Comparison of ENCODE assay signal across 26 cellular contexts in the genomic region with DNA sequence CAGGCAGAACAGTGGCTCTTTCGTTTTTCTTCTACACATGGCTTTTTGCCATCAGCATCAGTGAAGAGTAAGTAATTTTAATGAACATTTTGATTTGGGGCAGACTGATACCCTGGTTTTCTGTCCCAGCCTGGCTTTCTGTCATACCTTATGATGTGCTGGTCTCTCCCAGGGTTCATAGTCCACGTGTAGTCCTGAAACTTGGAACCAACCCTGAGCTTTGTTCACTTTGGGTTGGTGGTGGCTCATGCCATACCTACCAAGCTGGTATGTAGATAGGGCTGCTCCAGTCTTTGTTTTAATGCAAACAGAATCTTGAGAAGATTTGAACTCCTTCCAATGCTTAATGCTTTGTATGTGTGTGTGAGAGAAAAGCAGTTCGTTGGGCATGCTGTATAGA. TPM values are rescaled to one million over a fixed set of nuclear protein-coding genes. Genes with fewer than 3 reads are reported as not detected.
A peak's percentile ranks its signal among the peaks of the same experiment; 100 is the strongest.
DNase-seq lines count a peak whose midpoint lies in the region; ATAC-seq, FAIRE-seq and TF ChIP-seq lines count a peak whose summit lies in the region.
"Had no signal": no experiment of that assay in that cellular context is flagged by ENCODE, and none has a peak within 500 bp of the region (broad histone marks: within the 10 kb centered on the region; RNA-seq: fewer than 3 reads in every experiment).

No MANE protein-coding gene starts in this region.

- H3K27ac Mint-ChIP-seq in endodermal cell (peak overlapping the region; percentile 31), neural progenitor cell (no peak overlapping the region)
- H3K27ac Mint-ChIP-seq: CD14-positive monocyte; CD4-positive, alpha-beta T cell; CD8-positive, alpha-beta memory T cell had no signal

- H3K9me3 ChIP-seq in endodermal cell (ENCODE audit: control insufficient read depth, low read length) (no peaks in the 10 kb centered on the region), liver (ENCODE audit: control insufficient read depth in 4 of 4, low read length in 3 of 4) (no peaks in the 10 kb centered on the region), small intestine (ENCODE audit: control insufficient read depth, low read depth) (no peaks in the 10 kb centered on the region), left lung (no peaks in the 10 kb centered on the region), neural progenitor cell (ENCODE audit: low read depth) (no peaks in the 10 kb centered on the region)
- H3K9me3 ChIP-seq: A549; BE2C; BLaER1 treated with 17β-estradiol and CSF1 and Interleukin-3, amounts not matched to agents 10 nM and 100 nM had no signal

- H3K4me1 Mint-ChIP-seq in endodermal cell (peaks cover 9% of the 10 kb centered on the region), neural progenitor cell (peaks cover 9% of the 10 kb centered on the region)

- TF ChIP-seq CTCF in endodermal cell (conservative IDR thresholded peaks at IDR 0.05): no peak
- TF ChIP-seq CTCF in liver (IDR thresholded peaks at IDR 0.05; ENCODE audit: low read depth, low read length, missing input control): no peak
- TF ChIP-seq CTCF in left lung (IDR thresholded peaks at IDR 0.05): no peak
- TF ChIP-seq CTCF in neural progenitor cell (IDR thresholded peaks at IDR 0.05): no peak

- H3K27me3 ChIP-seq in endodermal cell (ENCODE audit: control insufficient read depth, insufficient read depth, low read length, poor library complexity, severe bottlenecking) (no peaks in the 10 kb centered on the region), liver (ENCODE audit: control insufficient read depth in 4 of 4, insufficient read depth in 4 of 4, low read length in 3 of 4) (no peaks in the 10 kb centered on the region), small intestine (ENCODE audit: control insufficient read depth in 2 of 2, insufficient read depth in 2 of 2, low read length in 2 of 2) (no peaks in the 10 kb centered on the region), left lung (no peaks in the 10 kb centered on the region), neural progenitor cell (no peaks in the 10 kb centered on the region)
- H3K27me3 ChIP-seq: BE2C; BLaER1 treated with 17β-estradiol and CSF1 and Interleukin-3, amounts not matched to agents 10 nM and 100 nM had no signal

- H3K36me3 Mint-ChIP-seq in endodermal cell (ENCODE audit: low read depth) (peaks cover 37% of the 10 kb centered on the region), neural progenitor cell (peaks cover 9% of the 10 kb centered on the region)

- no peak overlapping the region for H3K4me2 ChIP-seq in neural progenitor cell
- H3K4me2 ChIP-seq: A549; BLaER1 treated with 17β-estradiol and CSF1 and Interleukin-3, amounts not matched to agents 10 nM and 100 nM had no signal

- H3K36me3 ChIP-seq in endodermal cell (ENCODE audit: control insufficient read depth, insufficient read depth, low read length) (peaks cover 59% of the 10 kb centered on the region), liver (ENCODE audit: control insufficient read depth in 4 of 4, insufficient read depth in 3 of 4, low read depth in 1 of 4, low read length in 3 of 4) (peaks cover 5 to 32% (median 20%) of the 10 kb centered on the region in 4 donors), small intestine (ENCODE audit: control insufficient read depth in 2 of 2, insufficient read depth in 2 of 2, low read length in 2 of 2) (peaks cover 4% of the 10 kb centered on the region in 2 donors), left lung (peaks cover 0 to 67% of the 10 kb centered on the region in 2 donors), neural progenitor cell (peaks cover 7% of the 10 kb centered on the region)

- no peak overlapping the region for H3K9ac ChIP-seq in endodermal cell (ENCODE audit: extremely low read depth, low read length, poor library complexity, severe bottlenecking)
- H3K9ac ChIP-seq in liver (ENCODE audit: low read depth in 1 of 2, low read length in 2 of 2): no peak overlapping the region
- H3K9ac ChIP-seq in neural progenitor cell: no peak overlapping the region
- H3K9ac ChIP-seq: GM23248 had no signal

- peaks cover 71% of the 10 kb centered on the region for H3K79me2 ChIP-seq in neural progenitor cell (ENCODE audit: low read depth)

- H3K9me3 Mint-ChIP-seq in endodermal cell (no peaks in the 10 kb centered on the region), neural progenitor cell (no peaks in the 10 kb centered on the region)
- H3K9me3 Mint-ChIP-seq: CD14-positive monocyte; CD4-positive, alpha-beta T cell; CD8-positive, alpha-beta memory T cell had no signal

- intact Hi-C loops in left lung (cut with DNase I): no loop called here

- TF ChIP-seq RAD21 in liver (IDR thresholded peaks at IDR 0.05): no peak

- no peak overlapping the region for H3K4me3 Mint-ChIP-seq in endodermal cell
- H3K4me3 Mint-ChIP-seq in neural progenitor cell: no peak overlapping the region
- H3K4me3 Mint-ChIP-seq: CD14-positive monocyte; CD4-positive, alpha-beta T cell had no signal

- no peak for DNase-seq in endodermal cell
- peak; percentile 29 for DNase-seq in small intestine
- no peak for DNase-seq in left lung
- no peak for DNase-seq in neural progenitor cell (ENCODE audit: low spot score)
- DNase-seq: 8988T; ACHN; AML-193; BE2C; CD4-positive, alpha-beta T cell; CD8-positive, alpha-beta memory T cell; DMS 273 treated with DMSO at 0.1 percent for 48 hours; DMS79; EL; GDM1; GM23248; H7; HCEC 1CT had no signal

- 88 to 100% methylated on average over 2 to 3 of the region's 3 CpGs for WGBS in endodermal cell (ENCODE audit: insufficient coverage in 1 of 2, insufficient read length in 1 of 2), 2 experiments
- WGBS in liver: 64% methylated on average over 3 of the region's 3 CpGs
- 61 to 72% (median 69%) methylated on average over 3 of the region's 3 CpGs for WGBS in small intestine, 3 donors

- no peak overlapping the region for H3K4me3 ChIP-seq in endodermal cell (ENCODE audit: low read length)
- no peak overlapping the region for H3K4me3 ChIP-seq in liver (ENCODE audit: low read depth in 1 of 3, low read length in 3 of 3)
- H3K4me3 ChIP-seq in small intestine (ENCODE audit: low read depth in 1 of 2, low read length in 2 of 2): no peak overlapping the region
- H3K4me3 ChIP-seq in left lung: no peak overlapping the region
- H3K4me3 ChIP-seq in neural progenitor cell: no peak overlapping the region
- H3K4me3 ChIP-seq: A549; BLaER1 treated with 17β-estradiol and CSF1 and Interleukin-3, amounts not matched to agents 10 nM and 100 nM; GM12878; GM23248 had no signal

- H3K27me3 Mint-ChIP-seq in endodermal cell (ENCODE audit: insufficient read depth) (no peaks in the 10 kb centered on the region), neural progenitor cell (ENCODE audit: insufficient read depth, low read depth) (no peaks in the 10 kb centered on the region)
- H3K27me3 Mint-ChIP-seq: CD4-positive, alpha-beta T cell; CD8-positive, alpha-beta memory T cell had no signal

- H3K27ac ChIP-seq in endodermal cell (ENCODE audit: low read depth, low read length) (no peak overlapping the region), liver (ENCODE audit: low read depth in 1 of 2, low read length in 2 of 2) (no peak overlapping the region), small intestine (ENCODE audit: low read depth in 1 of 2, low read length in 1 of 2) (no peak overlapping the region), left lung (no peak overlapping the region), neural progenitor cell (no peak overlapping the region)
- H3K27ac ChIP-seq: A549; BLaER1 treated with 17β-estradiol and CSF1 and Interleukin-3, amounts not matched to agents 10 nM and 100 nM; GM23248 had no signal

- H3K4me1 ChIP-seq in endodermal cell (ENCODE audit: control insufficient read depth, insufficient read depth, low read length): peaks cover 9% of the 10 kb centered on the region
- peaks cover 0 to 37% (median 26%) of the 10 kb centered on the region in 4 donors for H3K4me1 ChIP-seq in liver (ENCODE audit: control insufficient read depth in 4 of 4, insufficient read depth in 4 of 4, low read length in 3 of 4)
- H3K4me1 ChIP-seq in small intestine (ENCODE audit: control insufficient read depth in 2 of 2, insufficient read depth in 1 of 2, low read depth in 1 of 2, low read length in 1 of 2): peaks cover 0 to 5% of the 10 kb centered on the region in 2 donors
- H3K4me1 ChIP-seq in left lung: peaks cover 6 to 25% of the 10 kb centered on the region in 2 donors
- peaks cover 11% of the 10 kb centered on the region for H3K4me1 ChIP-seq in neural progenitor cell

- ATAC-seq in left lung (no peak), HG03520 (IDR thresholded peaks at IDR 0.05; ENCODE audit: unreplicated experiment) (no peak)
- ATAC-seq: A549, GM12878 had no signal

- peaks cover 40% of the 10 kb centered on the region for H4K20me1 ChIP-seq in neural progenitor cell (ENCODE audit: low read depth)

- H3F3A ChIP-seq in neural progenitor cell (ENCODE audit: low read depth): peaks cover 14% of the 10 kb centered on the region

- FAIRE-seq in small intestine (lab: Jason Lieb, UNC): no peak
- FAIRE-seq: A549, D721Med, GM12878, GM19239, H1 had no signal

- H2AFZ ChIP-seq in neural progenitor cell (replicated peaks): no peak overlapping the region
- H2AFZ ChIP-seq: GM23248 had no signal

TF ChIP-seq in liver, 16 proteins besides CTCF, POLR2A, EP300 and RAD21 (continues in another document):
- TF ChIP-seq YY1 (IDR thresholded peaks at IDR 0.05): no peak
- peak in 1 of 2 donors; percentile 16 for TF ChIP-seq RXRA (IDR thresholded peaks at IDR 0.05)
- peak; percentile 59 for TF ChIP-seq HNF4G (IDR thresholded peaks at IDR 0.05)
- peak; percentile 75 for TF ChIP-seq SP1 (IDR thresholded peaks at IDR 0.05)

RNA-seq across cellular contexts. Expression of gene COPS7B, which starts 4.9 kb away (rescaled TPM):
- total RNA-seq in endodermal cell (10 to 100 TPM; 55.0 to 67.1 TPM), liver (10 to 100 TPM in 1 of 2 donors, 1 to 10 TPM in 1; 8.7 to 13.5 TPM), left lung (10 to 100 TPM; 26.0 to 26.6 TPM), neural progenitor cell (ENCODE audit: low replicate concordance) (56.1 and 63.3 TPM in 2 replicates)
- polyA plus RNA-seq in endodermal cell (2013, experiment 1 of 2): 69.5 TPM
- 60.9 TPM for polyA plus RNA-seq in endodermal cell (2013, experiment 2 of 2)
- polyA plus RNA-seq in liver (10 to 100 TPM in 1 of 2 donors, 1 to 10 TPM in 1; 9.8 to 10.8 TPM), small intestine (10 to 100 TPM in 2 of 3 donors, 1 to 10 TPM in 1; 9.5 to 20.0 (median 12.3) TPM)

RNA-seq across cellular contexts. Expression of gene PDE6D, which starts 10.0 kb away (rescaled TPM):
- total RNA-seq in endodermal cell (10 to 100 TPM; 24.7 to 25.5 TPM), liver (1 to 10 TPM; 6.6 to 7.1 TPM), left lung (10 to 100 TPM; 19.7 to 20.0 TPM), neural progenitor cell (ENCODE audit: low replicate concordance) (44.1 and 52.6 TPM in 2 replicates)
- 41.2 TPM for polyA plus RNA-seq in endodermal cell (2013, experiment 1 of 2)
- polyA plus RNA-seq in endodermal cell (2013, experiment 2 of 2): 39.2 TPM
- polyA plus RNA-seq in liver (1 to 10 TPM; 6.9 to 8.5 TPM), small intestine (10 to 100 TPM; 24.3 to 28.1 (median 26.8) TPM)
